ENCODE assay signal across 15 cellular contexts in genomic region chr7:100614308-100614861, GRCh38. TPM values are rescaled to one million over a fixed set of nuclear protein-coding genes. Genes with fewer than 3 reads are reported as not detected.
"Had no signal": no experiment of that assay in that cellular context is flagged by ENCODE, and none has a peak within 500 bp of the region (broad histone marks: within the 10 kb centered on the region; RNA-seq: fewer than 3 reads in every experiment).

No MANE protein-coding gene starts in this region.

- H3K27me3 ChIP-seq: brain microvascular endothelial cell, right atrium auricular region, tibial artery, uterus had no signal

- H3K27ac Mint-ChIP-seq: mesothelial cell of epicardium; stimulated activated memory B cell treated with anti-CD40 and anti-IgM and Interleukin-4, amounts not matched to agents 10 μg/mL and 1 μg/mL and 100 μg/mL, for 72 hours; T-cell had no signal

- H3K9me3 ChIP-seq: right atrium auricular region, tibial artery, uterus had no signal

- H3K27me3 Mint-ChIP-seq: stimulated activated memory B cell treated with anti-CD40 and anti-IgM and Interleukin-4, amounts not matched to agents 10 μg/mL and 1 μg/mL and 100 μg/mL, for 72 hours; T-cell had no signal

- H3K9me3 Mint-ChIP-seq: mesothelial cell of epicardium; neural crest cell; stimulated activated memory B cell treated with anti-CD40 and anti-IgM and Interleukin-4, amounts not matched to agents 10 μg/mL and 1 μg/mL and 100 μg/mL, for 72 hours; T-cell had no signal

- DNase-seq: activated CD4-positive, alpha-beta T cell treated with anti-CD3 and anti-CD28 coated beads, Interleukin-2, amount 50 U/mL, for 4 hours; activated CD8-positive, alpha-beta memory T cell treated with anti-CD3 and anti-CD28 coated beads, Interleukin-2, amount 50 U/mL, for 48 hours; activated naive CD4-positive, alpha-beta T cell; brain microvascular endothelial cell; cerebellar nuclear complex; hypothalamus; kidney glomerular epithelial cell; T-cell; uterus had no signal

- ATAC-seq: stimulated activated memory B cell treated with anti-CD40 and anti-IgM and Interleukin-4, amounts not matched to agents 10 μg/mL and 1 μg/mL and 100 μg/mL, for 72 hours; T-cell had no signal

- H3K4me3 Mint-ChIP-seq: stimulated activated memory B cell treated with anti-CD40 and anti-IgM and Interleukin-4, amounts not matched to agents 10 μg/mL and 1 μg/mL and 100 μg/mL, for 72 hours had no signal

- H3K27ac ChIP-seq: brain microvascular endothelial cell, right atrium auricular region, tibial artery, uterus had no signal

RNA-seq across cellular contexts. Expression of gene TFR2, which starts 27.0 kb away (rescaled TPM):
- total RNA-seq: myocyte had no signal
